Comparison of ENCODE assay signal across 8 cellular contexts in the genomic region with DNA sequence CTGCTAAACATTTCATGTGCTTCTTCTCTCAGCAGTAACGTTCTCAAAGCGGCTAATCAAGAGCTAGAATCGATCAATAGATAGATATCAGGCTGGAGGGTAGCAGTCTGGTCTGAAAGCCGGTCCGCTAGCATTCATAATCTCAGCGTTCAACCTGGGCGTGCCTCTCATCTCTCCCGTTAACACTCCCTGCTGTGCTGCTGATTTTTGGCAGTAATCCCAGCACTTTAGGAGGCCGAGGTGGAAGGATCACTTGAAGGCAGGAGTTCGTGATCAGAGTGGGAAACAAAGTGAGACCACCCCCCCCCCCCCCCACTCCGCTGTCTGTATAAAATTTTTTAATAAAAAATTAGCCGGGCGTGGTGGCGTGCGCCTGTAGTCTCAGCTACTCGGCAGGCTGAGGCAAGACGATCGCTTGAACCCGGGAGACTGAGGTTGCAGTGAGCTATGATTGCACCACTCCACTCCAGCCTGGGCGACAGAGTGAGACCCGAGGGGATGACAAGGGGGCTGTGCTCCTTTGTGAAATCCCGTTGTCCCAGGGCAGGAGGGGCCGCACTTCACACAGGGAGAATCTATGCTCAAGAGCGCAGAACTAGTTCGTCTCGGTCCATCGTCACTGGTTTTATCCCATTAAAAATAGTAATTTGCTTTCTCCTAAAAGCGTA. TPM values are rescaled to one million over a fixed set of nuclear protein-coding genes. Genes with fewer than 3 reads are reported as not detected.
DNase-seq lines count a peak whose midpoint lies in the region; ATAC-seq and TF ChIP-seq lines count a peak whose summit lies in the region.

No MANE protein-coding gene starts in this region.

- no peak for DNase-seq in stimulated activated naive CD8-positive, alpha-beta T cell treated with anti-CD3 and anti-CD28 coated beads, Interleukin-15, Interleukin-2, amounts not matched to agents 100 U/mL and 50 U/mL, for 24 hours
- DNase-seq in NCI-H1092 treated with DMSO at 0.1 percent for 48 hours (lab: John Stamatoyannopoulos, UW) (peak; percentile 58), glutamatergic neuron (peak; percentile 54), psoas muscle (peak; percentile 25 to 59), GF-D8 (lab: John Stamatoyannopoulos, UW) (no peak)
- DNase-seq in activated CD4-positive, alpha-beta memory T cell treated with anti-CD3 and anti-CD28 coated beads, Interleukin-2, amount 10 ng/mL, durations not matched to agents 7 days and 5 days = peak; percentile 27

- peaks cover 30% of the 10 kb centered on the region for H3K4me1 Mint-ChIP-seq in stimulated activated naive CD8-positive, alpha-beta T cell treated with anti-CD3 and anti-CD28 coated beads, Interleukin-15, Interleukin-2, amounts not matched to agents 100 ng/mL and 50 ng/mL, for 24 hours (ENCODE audit: low read depth)
- peaks cover 39% of the 10 kb centered on the region for H3K4me1 Mint-ChIP-seq in activated CD4-positive, alpha-beta memory T cell treated with anti-CD3 and anti-CD28 coated beads, Interleukin-2, amount 10 ng/mL, durations not matched to agents 7 days and 5 days
- H3K4me1 Mint-ChIP-seq in glutamatergic neuron (ENCODE audit: low read depth, unreplicated experiment) = peaks cover 4% of the 10 kb centered on the region

- H3K9me3 Mint-ChIP-seq in stimulated activated naive CD8-positive, alpha-beta T cell treated with anti-CD3 and anti-CD28 coated beads, Interleukin-15, Interleukin-2, amounts not matched to agents 100 ng/mL and 50 ng/mL, for 24 hours = no peaks in the 10 kb centered on the region
- no peaks in the 10 kb centered on the region for H3K9me3 Mint-ChIP-seq in activated CD4-positive, alpha-beta memory T cell treated with anti-CD3 and anti-CD28 coated beads, Interleukin-2, amount 10 ng/mL, durations not matched to agents 7 days and 5 days
- H3K9me3 Mint-ChIP-seq in glutamatergic neuron (ENCODE audit: unreplicated experiment) = peaks cover 3% of the 10 kb centered on the region

- CTCF ChIA-PET in activated CD4-positive, alpha-beta memory T cell treated with anti-CD3 and anti-CD28 coated beads, Interleukin-2, amount 10 ng/mL, durations not matched to agents 7 days and 5 days (lab: Charles Lee) = interaction anchor here (0.6 to 4.0 kb wide), 13 partner anchors 8 to 730 kb away, joined by 3 to 35 read pairs (median 5); partner anchors contain the start of gene MYOF

- H3K4me3 Mint-ChIP-seq in stimulated activated naive CD8-positive, alpha-beta T cell treated with anti-CD3 and anti-CD28 coated beads, Interleukin-15, Interleukin-2, amounts not matched to agents 100 ng/mL and 50 ng/mL, for 24 hours = peak overlapping the region; percentile 90
- peak overlapping the region; percentile 93 for H3K4me3 Mint-ChIP-seq in activated CD4-positive, alpha-beta memory T cell treated with anti-CD3 and anti-CD28 coated beads, Interleukin-2, amount 10 ng/mL, durations not matched to agents 7 days and 5 days
- H3K4me3 Mint-ChIP-seq in glutamatergic neuron (ENCODE audit: unreplicated experiment) = peak overlapping the region; percentile 98

- no peaks in the 10 kb centered on the region for H3K27me3 ChIP-seq in psoas muscle (ENCODE audit: insufficient read depth in 3 of 3, low read length in 2 of 3)

- POLR2A ChIA-PET in activated CD4-positive, alpha-beta memory T cell treated with anti-CD3 and anti-CD28 coated beads, Interleukin-2, amount 10 ng/mL, durations not matched to agents 7 days and 5 days (lab: Charles Lee) = interaction anchor here (0.6 to 5.8 kb wide), 15 partner anchors 12 to 648 kb away, joined by 3 to 89 read pairs (median 4); partner anchors contain the start of genes EXOC6, FRA10AC1 and MYOF

- H3K27ac Mint-ChIP-seq in stimulated activated naive CD8-positive, alpha-beta T cell treated with anti-CD3 and anti-CD28 coated beads, Interleukin-15, Interleukin-2, amounts not matched to agents 100 ng/mL and 50 ng/mL, for 24 hours = peak overlapping the region; percentile 73
- H3K27ac Mint-ChIP-seq in activated CD4-positive, alpha-beta memory T cell treated with anti-CD3 and anti-CD28 coated beads, Interleukin-2, amount 10 ng/mL, durations not matched to agents 7 days and 5 days = peak overlapping the region; percentile 85
- peak overlapping the region; percentile 96 for H3K27ac Mint-ChIP-seq in glutamatergic neuron (ENCODE audit: unreplicated experiment)

- intact Hi-C loops in psoas muscle (cut with DNase I) = no loop called here

- no peak for ATAC-seq in stimulated activated naive CD8-positive, alpha-beta T cell treated with anti-CD3 and anti-CD28 coated beads, Interleukin-15, Interleukin-2, amounts not matched to agents 100 U/mL and 50 U/mL, for 24 hours
- ATAC-seq in HG02610 (IDR thresholded peaks at IDR 0.05; ENCODE audit: unreplicated experiment) (peak; percentile 21), psoas muscle (peak; percentile 20 to 62 (median 40))

- no peak for TF ChIP-seq CTCF in glutamatergic neuron (IDR thresholded peaks at IDR 0.05; ENCODE audit: partially characterized antibody, unreplicated experiment)
- TF ChIP-seq CTCF in psoas muscle (IDR thresholded peaks at IDR 0.05) = no peak

- peak overlapping the region; percentile 60 for H3K27ac ChIP-seq in psoas muscle

- H3K36me3 Mint-ChIP-seq in stimulated activated naive CD8-positive, alpha-beta T cell treated with anti-CD3 and anti-CD28 coated beads, Interleukin-15, Interleukin-2, amounts not matched to agents 100 ng/mL and 50 ng/mL, for 24 hours (ENCODE audit: low read depth) = peaks cover 21% of the 10 kb centered on the region
- H3K36me3 Mint-ChIP-seq in activated CD4-positive, alpha-beta memory T cell treated with anti-CD3 and anti-CD28 coated beads, Interleukin-2, amount 10 ng/mL, durations not matched to agents 7 days and 5 days (ENCODE audit: low read depth) = peaks cover 29% of the 10 kb centered on the region
- no peaks in the 10 kb centered on the region for H3K36me3 Mint-ChIP-seq in glutamatergic neuron (ENCODE audit: unreplicated experiment)

- H3K36me3 ChIP-seq in psoas muscle (ENCODE audit: insufficient read depth in 1 of 2, low read depth in 1 of 2) = no peaks in the 10 kb centered on the region

- H3K4me1 ChIP-seq in psoas muscle = peaks cover 6% of the 10 kb centered on the region

- no peaks in the 10 kb centered on the region for H3K9me3 ChIP-seq in psoas muscle

- 1 to 2% (median 2%) methylated on average over 28 of the region's 28 CpGs for WGBS in psoas muscle, 3 donors

- peak overlapping the region; percentile 81 for H3K4me3 ChIP-seq in psoas muscle

- peaks cover 8% of the 10 kb centered on the region for H3K27me3 Mint-ChIP-seq in stimulated activated naive CD8-positive, alpha-beta T cell treated with anti-CD3 and anti-CD28 coated beads, Interleukin-15, Interleukin-2, amounts not matched to agents 100 ng/mL and 50 ng/mL, for 24 hours
- H3K27me3 Mint-ChIP-seq in activated CD4-positive, alpha-beta memory T cell treated with anti-CD3 and anti-CD28 coated beads, Interleukin-2, amount 10 ng/mL, durations not matched to agents 7 days and 5 days = no peaks in the 10 kb centered on the region
- no peaks in the 10 kb centered on the region for H3K27me3 Mint-ChIP-seq in glutamatergic neuron (ENCODE audit: unreplicated experiment)

RNA-seq across cellular contexts. Expression of gene CEP55, which starts 0.6 kb away (rescaled TPM):
- total RNA-seq in activated CD4-positive, alpha-beta memory T cell treated with anti-CD3 and anti-CD28 coated beads, Interleukin-2, amount 10 ng/mL, durations not matched to agents 7 days and 5 days = 10 to 100 TPM; 82.5 to 84.6 TPM
- 6.0 TPM for total RNA-seq in glutamatergic neuron (ENCODE audit: unreplicated experiment)
- total RNA-seq in psoas muscle = under 1 TPM in 2 of 4 donors, not detected in 2; 0.10 to 0.29 TPM
- under 1 TPM in 2 of 3 donors, not detected in 1; 0.16 to 0.25 TPM for polyA plus RNA-seq in psoas muscle

RNA-seq across cellular contexts. Expression of gene MYOF, which starts 13.7 kb away (rescaled TPM):
- total RNA-seq in activated CD4-positive, alpha-beta memory T cell treated with anti-CD3 and anti-CD28 coated beads, Interleukin-2, amount 10 ng/mL, durations not matched to agents 7 days and 5 days = 10 to 100 TPM; 10.8 to 10.9 TPM
- total RNA-seq in glutamatergic neuron (ENCODE audit: unreplicated experiment) (0.42 TPM), psoas muscle (1 to 10 TPM; 4.2 to 9.4 (median 5.8) TPM)
- polyA plus RNA-seq in psoas muscle = 1 to 10 TPM in 2 of 3 donors, under 1 TPM in 1; 0.70 to 3.6 (median 2.1) TPM

Comparison
In these comparisons a context has a peak if more than half of its experiments do, and no peak if none do; other contexts are left out.
1. DNase-seq: peak in NCI-H1092 treated with DMSO at 0.1 percent for 48 hours (single experiment), activated CD4-positive, alpha-beta memory T cell treated with anti-CD3 and anti-CD28 coated beads, Interleukin-2, amount 10 ng/mL, durations not matched to agents 7 days and 5 days (single experiment), glutamatergic neuron (single experiment) and psoas muscle (2 of 2); none in stimulated activated naive CD8-positive, alpha-beta T cell treated with anti-CD3 and anti-CD28 coated beads, Interleukin-15, Interleukin-2, amounts not matched to agents 100 U/mL and 50 U/mL, for 24 hours (single experiment) and GF-D8 (single experiment).
2. RNA of gene CEP55, which starts 0.6 kb away (total RNA-seq): 82.5 to 84.6 TPM in activated CD4-positive, alpha-beta memory T cell treated with anti-CD3 and anti-CD28 coated beads, Interleukin-2, amount 10 ng/mL, durations not matched to agents 7 days and 5 days; 6.0 TPM in glutamatergic neuron (single experiment) and 0.10 to 0.29 TPM in psoas muscle; every median in the first group is over 10 times any median in the second.
3. Peak in every context shown above with its lines, with median percentiles within 50 percentile points of each other: H3K27ac Mint-ChIP-seq and H3K4me3 Mint-ChIP-seq.